8 cellular contexts compared by ENCODE assay signal in the genomic region with DNA sequence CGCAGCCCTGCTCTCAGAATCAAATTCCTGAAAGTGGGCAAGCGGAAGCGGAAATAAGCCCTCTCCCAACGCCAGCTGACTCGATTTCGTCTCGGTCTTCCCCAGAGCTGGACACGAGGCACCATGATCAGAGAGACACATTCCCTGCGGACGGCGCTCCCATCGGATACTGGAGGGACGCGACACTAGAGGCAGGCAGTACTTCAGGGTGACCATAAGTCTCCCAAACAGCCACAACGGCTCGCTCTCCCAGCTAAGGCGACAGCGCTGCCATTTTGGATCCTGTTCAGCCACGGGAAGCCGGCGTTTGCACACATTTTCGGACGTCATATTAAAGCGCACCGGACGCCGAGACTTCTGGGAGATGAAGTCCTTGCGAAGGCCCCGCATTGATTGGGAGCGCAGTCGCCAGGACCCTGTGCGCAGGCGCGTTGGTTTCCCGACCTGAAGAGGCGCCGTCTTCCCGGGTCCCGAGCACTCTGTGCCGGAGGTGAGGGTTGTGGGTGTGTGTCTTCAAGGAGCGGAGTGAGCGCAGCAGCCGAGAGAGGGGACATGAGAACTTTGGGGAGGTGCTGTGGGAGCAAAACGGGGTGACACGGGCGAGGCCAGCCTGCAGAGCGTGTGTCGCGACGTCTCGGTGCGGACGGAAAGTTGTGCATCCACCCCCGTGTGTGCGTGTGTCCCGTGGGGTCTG. TPM values are rescaled to one million over a fixed set of nuclear protein-coding genes. Genes with fewer than 3 reads are reported as not detected.
DNase-seq lines count a peak whose midpoint lies in the region; ATAC-seq, FAIRE-seq and TF ChIP-seq lines count a peak whose summit lies in the region.

A gene (plus strand): TSS at position 439 of the 694 bp plus-strand sequence. CDS start 10,418 bp downstream, outside the sequence.

- peak within 1 kb of the TSS; percentile 96 for H3K27ac Mint-ChIP-seq in CD4-positive, alpha-beta T cell

- POLR2A ChIA-PET in CD4-positive, alpha-beta T cell (lab: Charles Lee) = interaction anchor here (1.1 to 2.9 kb wide), 8 partner anchors 44 to 237 kb away, joined by 3 to 33 read pairs (median 9); a partner anchor contains a TSS
- POLR2A ChIA-PET in HepG2 (lab: Yijun Ruan, JAX) = interaction anchor here (0.7 to 3.6 kb wide), 11 partner anchors 9 to 237 kb away, joined by 3 to 48 read pairs (median 4); a partner anchor contains a TSS

- no TSS peak for BruUV-seq in HepG2 (replicated peaks; lab: Mats Ljungman, UMichigan)

- no peaks in the 10 kb centered on the region for H3K36me3 ChIP-seq in HepG2 (replicated peaks in 1 of 2; ENCODE audit: control insufficient read depth in 1 of 2, insufficient read depth in 2 of 2, low read length in 2 of 2)

- intact Hi-C loops in CD4-positive, alpha-beta T cell (cut with DNase I, micrococcal nuclease) = loop anchor here (1.0 to 2.0 kb wide), 4 partner anchors 41 to 238 kb away; a partner anchor contains a TSS
- intact Hi-C loops in HepG2 (cut with micrococcal nuclease; ENCODE audit: unreplicated experiment) = loop anchor here (1.0 to 2.0 kb wide), 2 partner anchors 45 to 237 kb away; a partner anchor contains a TSS

- CTCF ChIA-PET in CD4-positive, alpha-beta T cell (lab: Charles Lee) = interaction anchor here (1.3 to 2.4 kb wide), 2 partner anchors 45 to 89 kb away, joined by 4 to 6 read pairs; a partner anchor contains a TSS
- CTCF ChIA-PET in HepG2 (lab: Yijun Ruan, JAX; ENCODE audit: low intra/inter-chr PET ratio, low total read pairs) = no interaction called here

- peak within 1 kb of the TSS; percentile 86 for H3K27ac ChIP-seq in CD4-positive, alpha-beta T cell (ENCODE audit: low read depth, low read length)
- H3K27ac ChIP-seq in HepG2 (ENCODE audit: extremely low read length, insufficient read depth, low read length) = peak within 1 kb of the TSS; percentile 94

- no peak for TF ChIP-seq CTCF in CD4-positive, alpha-beta T cell (IDR thresholded peaks at IDR 0.05)
- peak; percentile 29 for TF ChIP-seq CTCF in HepG2 (CRISPR knock-in tag; IDR thresholded peaks at IDR 0.05)

- H3K27me3 ChIP-seq in CD4-positive, alpha-beta T cell (ENCODE audit: control insufficient read depth, insufficient read depth, low read length) = no peaks in the 10 kb centered on the region
- no peaks in the 10 kb centered on the region; a peak in 1 of 5 replicates for H3K27me3 ChIP-seq in HepG2 (ENCODE audit: control insufficient read depth in 1 of 2, insufficient read depth in 2 of 2, low read length in 2 of 2)

- peak; percentile 54; the same call in 1 of the 2 replicates for TF ChIP-seq RAD21 in HepG2 (CRISPR knock-in tag; IDR thresholded peaks at IDR 0.05)

- H3K9me3 Mint-ChIP-seq in CD4-positive, alpha-beta T cell = no peaks in the 10 kb centered on the region

- in situ Hi-C loops in HepG2 (cut with HindIII; ENCODE audit: extremely low pct_ligation_motif_present, low pct_unique_long_range_greater_than_20kb) = no loop called here

- H3K4me1 Mint-ChIP-seq in CD4-positive, alpha-beta T cell (ENCODE audit: low read depth) = peaks cover 35% of the 10 kb centered on the region

- peak; percentile 95 to 98 for TF ChIP-seq POLR2A in HepG2 (IDR thresholded peaks at IDR 0.05; ENCODE audit: insufficient read depth in 1 of 2, low read depth in 2 of 2, low read length in 2 of 2)

- no peaks in the 10 kb centered on the region for H3K27me3 Mint-ChIP-seq in CD4-positive, alpha-beta T cell

- WGBS in HepG2 (ENCODE audit: low lambda C conversion rate) = 2% methylated on average over 12 of the region's 56 CpGs

- peak within 1 kb of the TSS; percentile 97 for H3K4me3 Mint-ChIP-seq in CD4-positive, alpha-beta T cell

- peak within 1 kb of the TSS; percentile 92 for H3K4me2 ChIP-seq in HepG2 (ENCODE audit: low read depth, low read length)

- H3K9me3 ChIP-seq in CD4-positive, alpha-beta T cell (ENCODE audit: control insufficient read depth, low read length) = no peaks in the 10 kb centered on the region
- H3K9me3 ChIP-seq in HepG2 (ENCODE audit: low read length) = no peaks in the 10 kb centered on the region

- peak; percentile 94 for FAIRE-seq in HepG2 (lab: Jason Lieb, UNC)

- ATAC-seq in CD4-positive, alpha-beta T cell (ENCODE audit: poor library complexity) = peak; percentile 92
- ATAC-seq in GM19438 (IDR thresholded peaks at IDR 0.05; ENCODE audit: low read depth, unreplicated experiment) (peak; percentile 94), HG03571 (IDR thresholded peaks at IDR 0.05; ENCODE audit: unreplicated experiment) (peak; percentile 89), HepG2 (peak; percentile 96)

- peak within 1 kb of the TSS; percentile 95 for H3K9ac ChIP-seq in HepG2 (ENCODE audit: insufficient read depth, low read depth, low read length)

- H3K4me3 ChIP-seq in HepG2 (replicated peaks in 1 of 3; ENCODE audit: insufficient read depth in 1 of 3, low read depth in 2 of 3, low read length in 3 of 3) = peak within 1 kb of the TSS; percentile 82 to 98 (median 91)

- peaks cover 17% of the 10 kb centered on the region for H3K36me3 Mint-ChIP-seq in CD4-positive, alpha-beta T cell (ENCODE audit: low read depth)

- peak; percentile 91 to 97 (median 96) for DNase-seq in CD4-positive, alpha-beta T cell
- DNase-seq in NCI-H774 (lab: John Stamatoyannopoulos, UW) = peak; percentile 95
- DNase-seq in activated CD4-positive, alpha-beta T cell treated with anti-CD3 and anti-CD28 coated beads, Interleukin-2, amount 50 U/mL, for 48 hours = peak; percentile 96 to 97
- peak; percentile 93 to 98 for DNase-seq in dermis microvascular lymphatic vessel endothelial cell (ENCODE audit: low read depth in 2 of 2)
- peak; percentile 98 for DNase-seq in HepG2 (ENCODE audit: low spot score)
- DNase-seq in stimulated activated CD4-positive, alpha-beta T cell treated with anti-CD3 and anti-CD28 coated beads, Interleukin-2, amount 100 ng/mL, for 48 hours = peak; percentile 91

- H3K79me2 ChIP-seq in HepG2 (ENCODE audit: insufficient read depth, low read length) = peaks cover 22% of the 10 kb centered on the region

- peaks cover 23% of the 10 kb centered on the region for H3K4me1 ChIP-seq in HepG2 (ENCODE audit: insufficient read depth, low read length)

- TF ChIP-seq EP300 in HepG2 (IDR thresholded peaks at IDR 0.05; ENCODE audit: low read depth in 2 of 2, low read length in 2 of 2) = 0 out of 4 replicates have a peak, but pooled peaks of 1 of the 2 experiments have one; percentile 46
- peak; percentile 13; the same call in 1 of the 2 replicates for TF ChIP-seq EP300 in HepG2 (CRISPR knock-in tag; IDR thresholded peaks at IDR 0.05; ENCODE audit: borderline replicate concordance)

- no peaks in the 10 kb centered on the region for H4K20me1 ChIP-seq in HepG2 (ENCODE audit: insufficient read depth, low read length)

- peak within 1 kb of the TSS; percentile 99 for H2AFZ ChIP-seq in HepG2 (ENCODE audit: low read length)

TF ChIP-seq in HepG2, 621 proteins besides CTCF, POLR2A, EP300 and RAD21 (continues in another document):
- TF ChIP-seq NFKB2 (CRISPR knock-in tag; IDR thresholded peaks at IDR 0.05; ENCODE audit: borderline replicate concordance) (peak; percentile 48; the same call in 1 of the 2 replicates), ZSCAN21 (CRISPR knock-in tag; IDR thresholded peaks at IDR 0.05; ENCODE audit: borderline replicate concordance) (no peak; the same call in 1 of the 2 replicates)
- TF ChIP-seq, protein P1, sequence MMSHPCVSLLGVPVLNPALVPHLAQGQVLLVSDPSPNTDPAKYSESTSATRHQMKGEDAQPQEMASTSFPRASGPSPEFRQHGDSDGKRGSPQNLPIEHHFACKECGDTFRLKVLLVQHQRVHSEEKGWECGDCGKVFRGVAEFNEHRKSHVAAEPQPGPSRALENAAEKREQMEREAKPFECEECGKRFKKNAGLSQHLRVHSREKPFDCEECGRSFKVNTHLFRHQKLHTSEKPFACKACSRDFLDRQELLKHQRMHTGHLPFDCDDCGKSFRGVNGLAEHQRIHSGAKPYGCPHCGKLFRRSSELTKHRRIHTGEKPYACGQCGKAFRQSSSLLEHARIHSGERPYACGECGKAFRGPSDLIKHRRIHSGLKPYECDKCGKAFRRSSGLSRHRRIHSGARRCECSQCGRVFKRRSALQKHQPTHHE (CRISPR knock-in tag; IDR thresholded peaks at IDR 0.05; ENCODE audit: borderline replicate concordance) = peak; percentile 17; the same call in 1 of the 2 replicates

RNA-seq across cellular contexts. Expression of the gene that starts here (rescaled TPM):
- total RNA-seq in CD4-positive, alpha-beta T cell = under 1 TPM in 1 of 2 experiments, not detected in 1; 0.53 TPM
- total RNA-seq in dermis microvascular lymphatic vessel endothelial cell (5.3 and 8.1 TPM in 2 replicates), HepG2 (2016; rRNA removed; fragmentation: Illumina TruSeq; extraction: Trizol) (6.1 and 8.5 TPM in 2 replicates)
- 1.1 and 1.4 TPM in 2 replicates for total RNA-seq in HepG2 (2016; cell fraction: cytosol; rRNA removed; fragmentation: Illumina TruSeq; extraction: Trizol; ENCODE audit: low read depth)
- 6.3 and 8.1 TPM in 2 replicates for total RNA-seq in HepG2 (2016; cell fraction: insoluble cytoplasmic fraction; rRNA removed; fragmentation: Illumina TruSeq; extraction: Trizol)
- 3.3 and 5.0 TPM in 2 replicates for total RNA-seq in HepG2 (2016; cell fraction: membrane; rRNA removed; fragmentation: Illumina TruSeq; extraction: Trizol)
- 4.2 and 6.5 TPM in 2 replicates for total RNA-seq in HepG2 (2016; cell fraction: nucleus; rRNA removed; fragmentation: Illumina TruSeq; extraction: Trizol)
- polyA plus RNA-seq in HepG2 (2011; rRNA removed) = 4.3 and 4.4 TPM in 2 replicates
- 3.1 and 4.6 TPM in 2 replicates for polyA plus RNA-seq in HepG2 (2011; cell fraction: cytosol; rRNA removed)
- polyA plus RNA-seq in HepG2 (2011; cell fraction: nucleus; rRNA removed) = 4.5 and 5.1 TPM in 2 replicates
- 3.2 and 4.0 TPM in 2 replicates for polyA plus RNA-seq in HepG2 (2012)
- polyA plus RNA-seq in HepG2 (2016; cell fraction: cytosol; fragmentation: Illumina TruSeq; extraction: Trizol; ENCODE audit: low read depth) = 0.46 and 0.50 TPM in 2 replicates
- 4.7 and 5.7 TPM in 2 replicates for polyA plus RNA-seq in HepG2 (2016; cell fraction: insoluble cytoplasmic fraction; fragmentation: Illumina TruSeq; extraction: Trizol; ENCODE audit: low read depth)
- 1.3 and 1.4 TPM in 2 replicates for polyA plus RNA-seq in HepG2 (2016; cell fraction: membrane; fragmentation: Illumina TruSeq; extraction: Trizol; ENCODE audit: low read depth)
- 6.8 and 8.0 TPM in 2 replicates for polyA plus RNA-seq in HepG2 (2016; cell fraction: nucleus; fragmentation: Illumina TruSeq; extraction: Trizol; ENCODE audit: insufficient read depth, low read depth)
- polyA minus RNA-seq in HepG2 (2011; rRNA and poly(A)+ RNA removed; ENCODE audit: low replicate concordance) = 6.3 and 6.9 TPM in 2 replicates
- 5.3 and 6.2 TPM in 2 replicates for polyA minus RNA-seq in HepG2 (2011; cell fraction: cytosol; rRNA and poly(A)+ RNA removed)
- polyA minus RNA-seq in HepG2 (2011; cell fraction: nucleus; rRNA and poly(A)+ RNA removed) = 7.1 and 7.7 TPM in 2 replicates

Comparison
In these comparisons a context has a peak if more than half of its experiments do, and no peak if none do; other contexts are left out.
1. Peak in every context shown above with its lines: DNase-seq, ATAC-seq, H3K4me3 ChIP-seq and H3K27ac ChIP-seq.
2. Peak in DNase-seq, ATAC-seq and H3K27ac ChIP-seq in CD4-positive, alpha-beta T cell; RNA of the gene not detected or under 1 TPM.